In the genomic region with DNA sequence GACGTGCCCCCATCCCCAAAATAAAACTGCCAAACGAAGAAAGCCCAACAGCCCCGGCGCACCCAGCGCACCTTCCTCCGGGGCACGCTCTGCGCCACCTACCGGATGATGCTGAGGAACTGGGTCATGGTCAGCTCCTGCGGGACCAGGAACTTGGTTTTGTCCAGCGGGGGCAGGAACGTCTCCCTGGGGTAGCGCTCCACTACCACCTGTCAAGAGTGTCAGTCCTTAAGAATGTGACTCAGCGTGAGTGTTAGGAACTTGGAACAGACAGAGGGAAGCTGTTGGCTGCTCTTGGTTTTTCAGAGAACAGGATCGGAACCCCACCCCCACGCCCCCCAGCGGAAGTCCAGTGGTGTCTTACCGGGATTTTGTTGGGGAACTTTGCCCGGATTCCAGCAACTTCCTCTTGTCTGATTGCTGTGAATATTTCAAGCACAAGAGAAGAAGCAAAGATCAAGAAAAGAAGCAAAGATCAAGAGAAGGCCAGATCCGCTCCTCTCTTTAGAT, we compare ENCODE assay signal across 8 cellular contexts. TPM values are rescaled to one million over a fixed set of nuclear protein-coding genes. Genes with fewer than 3 reads are reported as not detected.
DNase-seq lines count a peak whose midpoint lies in the region; ATAC-seq, FAIRE-seq and TF ChIP-seq lines count a peak whose summit lies in the region.

No MANE protein-coding gene starts in this region.

- H3K36me3 ChIP-seq in K562 (ENCODE audit: control insufficient read depth, insufficient read depth, low read length), result no peaks in the 10 kb centered on the region
- no peaks in the 10 kb centered on the region for H3K36me3 ChIP-seq in iPS-15b (ENCODE audit: control insufficient read depth, insufficient read depth, low read length)
- H3K36me3 ChIP-seq in skeletal muscle satellite cell (ENCODE audit: insufficient read depth, low read length), result no peaks in the 10 kb centered on the region

- H3K4me2 ChIP-seq in K562 (ENCODE audit: insufficient read depth, low read length) (peak overlapping the region; percentile 92), skeletal muscle satellite cell (ENCODE audit: low read length) (peak overlapping the region; percentile 68)

- POLR2A ChIA-PET in K562 (lab: Yijun Ruan, JAX), result interaction anchor here (0.9 kb wide), 1 partner anchor 13 kb away, joined by 3 read pairs; no protein-coding TSS in a partner anchor

- H3K9ac ChIP-seq in K562 (ENCODE audit: insufficient read depth in 1 of 2, low read depth in 2 of 2, low read length in 2 of 2) (peak overlapping the region in 1 of 2 experiments; percentile 12; a peak in 2 of 4 replicates), iPS-15b (ENCODE audit: low read depth, low read length) (peak overlapping the region; percentile 47), skeletal muscle satellite cell (ENCODE audit: low read depth, low read length) (peak overlapping the region; percentile 40)

- TF ChIP-seq POLR2A in K562 (conservative IDR thresholded peaks at IDR 0.05), result no peak

- intact Hi-C loops in K562 (cut with micrococcal nuclease), result loop anchor here (1.0 to 5.0 kb wide), 2 partner anchors 102 to 466 kb away; partner anchors contain the start of gene KMO

- 6% methylated on average over 19 of the region's 20 CpGs for WGBS in K562 (ENCODE audit: insufficient coverage, low coverage, missing lambda C conversion rate)

- no peak for TF ChIP-seq EP300 in K562 (IDR thresholded peaks at IDR 0.05; ENCODE audit: low read length)

- DNase-seq in CD1c-positive myeloid dendritic cell (ENCODE audit: extremely low spot score) (peak; percentile 81), GM20000 (ENCODE audit: low spot score) (peak; percentile 63), HT1080 (ENCODE audit: low read depth) (peak; percentile 86), T-helper 9 cell (peak; percentile 25), K562 (ENCODE audit: extremely low read depth in 1 of 4, low spot score in 3 of 4) (peak; percentile 81 to 85 (median 83)), NCI-H187 (lab: John Stamatoyannopoulos, UW) (no peak)

- H3K79me2 ChIP-seq in K562 (ENCODE audit: control insufficient read depth, insufficient read depth, low read length), result no peaks in the 10 kb centered on the region

- H3K9me3 ChIP-seq in K562 (replicated peaks; ENCODE audit: control insufficient read depth, insufficient read depth, low read depth, low read length), result no peaks in the 10 kb centered on the region; the same call in 1 of the 2 replicates
- H3K9me3 ChIP-seq in iPS-15b (ENCODE audit: control insufficient read depth, insufficient read depth, low read length), result no peaks in the 10 kb centered on the region
- no peaks in the 10 kb centered on the region for H3K9me3 ChIP-seq in skeletal muscle satellite cell (replicated peaks; ENCODE audit: low read length)

- peak; percentile 97 for ATAC-seq in K562

- peaks cover 27 to 50% of the 10 kb centered on the region in 2 experiments for H3K27me3 ChIP-seq in K562 (ENCODE audit: control insufficient read depth in 2 of 2, insufficient read depth in 2 of 2, low read length in 2 of 2)
- no peaks in the 10 kb centered on the region for H3K27me3 ChIP-seq in iPS-15b (ENCODE audit: control insufficient read depth, insufficient read depth, low read length)
- no peaks in the 10 kb centered on the region for H3K27me3 ChIP-seq in skeletal muscle satellite cell (ENCODE audit: control insufficient read depth, insufficient read depth, low read length)

- H2AFZ ChIP-seq in K562 (ENCODE audit: low read depth, low read length), result peak overlapping the region; percentile 98

- H4K20me1 ChIP-seq in K562 (replicated peaks; ENCODE audit: control insufficient read depth, insufficient read depth, low read length), result no peaks in the 10 kb centered on the region

- no peaks in the 10 kb centered on the region for H3K9me1 ChIP-seq in K562 (ENCODE audit: control insufficient read depth, insufficient read depth, low read length)

- FAIRE-seq in K562 (lab: Jason Lieb, UNC), result peak; percentile 90

- no TSS peak for BruUV-seq in K562 (replicated peaks; lab: Mats Ljungman, UMichigan)

- H3K27ac ChIP-seq in K562 (ENCODE audit: extremely low read depth, low read depth, low read length), result no peak overlapping the region; the same call in 2 of the 3 replicates

- TF ChIP-seq CTCF in GM20000 (IDR thresholded peaks at IDR 0.05; ENCODE audit: extremely low read depth, missing control alignments) (peak; percentile 63), K562 (IDR thresholded peaks at IDR 0.05 in 2 of 3, conservative IDR thresholded peaks at IDR 0.05 in 1 of 3; ENCODE audit: insufficient read depth in 2 of 3, low read depth in 1 of 3, low read length in 3 of 3) (peak; percentile 83 to 100 (median 95))

- CTCF ChIA-PET in K562 (lab: Yijun Ruan, JAX; ENCODE audit: low intra/inter-chr PET ratio), result interaction anchor here (0.6 to 3.2 kb wide), 7 partner anchors 14 to 1992 kb away, joined by 3 to 16 read pairs (median 3); partner anchors contain the start of gene KMO

- H3K4me1 ChIP-seq in K562 (replicated peaks in 1 of 2; ENCODE audit: control insufficient read depth in 2 of 2, insufficient read depth in 2 of 2, low read length in 2 of 2) (peaks cover 0 to 4% of the 10 kb centered on the region in 2 experiments; a peak in 1 of 5 replicates), iPS-15b (ENCODE audit: control insufficient read depth, insufficient read depth, low read length) (peaks cover 4% of the 10 kb centered on the region), skeletal muscle satellite cell (ENCODE audit: control insufficient read depth, insufficient read depth, low read length) (peaks cover 5% of the 10 kb centered on the region)

- in situ Hi-C loops in K562 (cut with MboI), result loop anchor here (25.0 kb wide), 1 partner anchor 386 kb away; no protein-coding TSS in a partner anchor

- peak; percentile 60 to 66 for TF ChIP-seq RAD21 in K562 (CRISPR knock-in tag; conservative IDR thresholded peaks at IDR 0.05 in 1 of 2, IDR thresholded peaks at IDR 0.05 in 1 of 2)

- H3K4me3 ChIP-seq in K562 (peak overlapping the region; percentile 48), iPS-15b (ENCODE audit: low read depth, low read length) (peak overlapping the region; percentile 59), skeletal muscle satellite cell (ENCODE audit: low read length) (peak overlapping the region; percentile 48)

TF ChIP-seq in K562, 482 proteins besides CTCF, POLR2A, EP300 and RAD21 (continues in another document):
- TF ChIP-seq MEF2A (IDR thresholded peaks at IDR 0.05; ENCODE audit: control insufficient read depth, low read depth, low read length) (no peak), NUFIP1 (IDR thresholded peaks at IDR 0.05; ENCODE audit: partially characterized antibody) (no peak)

RNA-seq across cellular contexts. Expression of gene MAP1LC3C, which starts 0.4 kb away (rescaled TPM):
- total RNA-seq in HT1080 (2014; rRNA removed; shearing (Covaris generic)), result 0.10 TPM in 1 of 2 replicates, not detected in the other
- polyA plus RNA-seq in HT1080 (2015; cell fraction: cytosol; rRNA removed), result not detected in 2 replicates
- not detected in 2 replicates for polyA plus RNA-seq in HT1080 (2015; cell fraction: nucleus; rRNA removed)
- not detected in 2 replicates for total RNA-seq in K562 (2011; cell fraction: chromatin; rRNA removed; ENCODE audit: low replicate concordance)
- not detected in 2 replicates for total RNA-seq in K562 (2011; cell fraction: nucleolus; rRNA removed)
- not detected in 2 replicates for total RNA-seq in K562 (2011; cell fraction: nucleoplasm; rRNA removed)
- not detected in 2 replicates for total RNA-seq in K562 (2014; rRNA removed)
- total RNA-seq in K562 (2014; rRNA removed; fragmentation: Illumina TruSeq; extraction: Trizol), result not detected in 2 replicates
- total RNA-seq in K562 (2015; rRNA removed; fragmentation: Illumina TruSeq; extraction: Trizol), result not detected in 2 replicates
- total RNA-seq in K562 (2021), result not detected in 2 replicates
- polyA plus RNA-seq in K562 (2011; rRNA removed), result not detected in 2 replicates
- not detected in 2 replicates for polyA plus RNA-seq in K562 (2011; cell fraction: cytosol; rRNA removed)
- polyA plus RNA-seq in K562 (2011; cell fraction: nucleus; rRNA removed), result not detected in 2 replicates
- 0.11 TPM in 1 of 2 replicates, not detected in the other for polyA plus RNA-seq in K562 (2012)
- not detected in 2 replicates for polyA plus RNA-seq in K562 (2014; fragmentation: Illumina TruSeq; extraction: Trizol)
- not detected for polyA plus RNA-seq in K562 (2014; fragmentation: Nextera tagmentation; extraction: Ambion mirVana)
- not detected in 2 replicates for polyA plus RNA-seq in K562 (2014; rRNA removed)
- polyA minus RNA-seq in K562 (2011; rRNA and poly(A)+ RNA removed), result not detected in 2 replicates
- polyA minus RNA-seq in K562 (2011; cell fraction: cytosol; rRNA and poly(A)+ RNA removed), result not detected in 2 replicates
- not detected in 2 replicates for polyA minus RNA-seq in K562 (2011; cell fraction: nucleus; rRNA and poly(A)+ RNA removed)
- total RNA-seq in skeletal muscle satellite cell (2012; rRNA removed), result 0.51 and 0.87 TPM in 2 replicates

RNA-seq across cellular contexts. Expression of gene BECN2, which starts 40.9 kb away (rescaled TPM):
- total RNA-seq in HT1080 (2014; rRNA removed; shearing (Covaris generic)), result not detected in 2 replicates
- polyA plus RNA-seq in HT1080 (2015; cell fraction: cytosol; rRNA removed), result not detected in 2 replicates
- not detected in 2 replicates for polyA plus RNA-seq in HT1080 (2015; cell fraction: nucleus; rRNA removed)
- not detected in 2 replicates for total RNA-seq in K562 (2011; cell fraction: chromatin; rRNA removed; ENCODE audit: low replicate concordance)
- total RNA-seq in K562 (2011; cell fraction: nucleolus; rRNA removed), result not detected in 2 replicates
- total RNA-seq in K562 (2011; cell fraction: nucleoplasm; rRNA removed), result not detected in 2 replicates
- total RNA-seq in K562 (2014; rRNA removed) (not detected in 2 replicates), K562 (2014; rRNA removed; fragmentation: Illumina TruSeq; extraction: Trizol) (not detected in 2 replicates), K562 (2015; rRNA removed; fragmentation: Illumina TruSeq; extraction: Trizol) (not detected in 2 replicates), K562 (2021) (not detected in 2 replicates)
- polyA plus RNA-seq in K562 (2011; rRNA removed) (not detected in 2 replicates), K562 (2014; fragmentation: Illumina TruSeq; extraction: Trizol) (not detected in 2 replicates), K562 (2014; fragmentation: Nextera tagmentation; extraction: Ambion mirVana) (not detected), K562 (2014; rRNA removed) (not detected in 2 replicates)
- polyA plus RNA-seq in K562 (2011; cell fraction: cytosol; rRNA removed), result not detected in 2 replicates
- not detected in 2 replicates for polyA plus RNA-seq in K562 (2011; cell fraction: nucleus; rRNA removed)
- polyA plus RNA-seq in K562 (2012), result not detected in 2 replicates
- not detected in 2 replicates for polyA minus RNA-seq in K562 (2011; rRNA and poly(A)+ RNA removed)
- polyA minus RNA-seq in K562 (2011; cell fraction: cytosol; rRNA and poly(A)+ RNA removed), result not detected in 2 replicates
- polyA minus RNA-seq in K562 (2011; cell fraction: nucleus; rRNA and poly(A)+ RNA removed), result not detected in 2 replicates
- total RNA-seq in skeletal muscle satellite cell (2012; rRNA removed), result not detected in 2 replicates

Comparison
In these comparisons a context has a peak if more than half of its experiments do, and no peak if none do; other contexts are left out.
1. DNase-seq: peak in CD1c-positive myeloid dendritic cell (single experiment), GM20000 (single experiment), HT1080 (single experiment), T-helper 9 cell (single experiment) and K562 (4 of 4); none in NCI-H187 (0 of 2).
2. Peak in every context shown above with its lines, with median percentiles within 50 percentile points of each other: H3K4me3 ChIP-seq.